In genomic region chr1:3019007-3019515, GRCh38 we compare ENCODE assay signal across 27 cellular contexts. TPM values are rescaled to one million over a fixed set of nuclear protein-coding genes. Genes with fewer than 3 reads are reported as not detected.
DNase-seq lines count a peak whose midpoint lies in the region; ATAC-seq and TF ChIP-seq lines count a peak whose summit lies in the region.
"Had no signal": no experiment of that assay in that cellular context is flagged by ENCODE, and none has a peak within 500 bp of the region (broad histone marks: within the 10 kb centered on the region; RNA-seq: fewer than 3 reads in every experiment).

No MANE protein-coding gene starts in this region.

- no peak for TF ChIP-seq CTCF in heart left ventricle (IDR thresholded peaks at IDR 0.05)
- no peak for TF ChIP-seq CTCF in type B pancreatic cell (conservative IDR thresholded peaks at IDR 0.05)

- no peaks in the 10 kb centered on the region for H3K9me3 ChIP-seq in heart left ventricle
- H3K9me3 ChIP-seq: SJCRH30 had no signal

- H3K4me3 ChIP-seq in heart left ventricle = no peak overlapping the region
- H3K4me3 ChIP-seq: PC-9, SJCRH30 had no signal

- peaks cover 0 to 19% (median under 1%) of the 10 kb centered on the region in 9 donors for H3K27me3 ChIP-seq in heart left ventricle

- no peaks in the 10 kb centered on the region for H3K27me3 Mint-ChIP-seq in activated T-cell treated with anti-CD3 and anti-CD28 coated beads, Interleukin-2, amount 50 U/mL, for 72 hours (ENCODE audit: low read depth)
- H3K27me3 Mint-ChIP-seq in type B pancreatic cell = peaks cover 5% of the 10 kb centered on the region

- no peak for TF ChIP-seq POLR2A in heart left ventricle (IDR thresholded peaks at IDR 0.05)

- 85 to 90% (median 89%) methylated on average over 4 to 11 of the region's 11 CpGs for WGBS in heart left ventricle, 4 donors

- no peaks in the 10 kb centered on the region for H3K36me3 ChIP-seq in heart left ventricle
- H3K36me3 ChIP-seq: SJCRH30 had no signal

- no peaks in the 10 kb centered on the region for H3K4me1 Mint-ChIP-seq in activated T-cell treated with anti-CD3 and anti-CD28 coated beads, Interleukin-2, amount 50 U/mL, for 72 hours (ENCODE audit: low read depth)
- H3K4me1 Mint-ChIP-seq in type B pancreatic cell (ENCODE audit: unreplicated experiment) = no peaks in the 10 kb centered on the region
- H3K4me1 Mint-ChIP-seq: CD8-positive, alpha-beta memory T cell had no signal

- intact Hi-C loops in heart left ventricle (cut with DNase I) = loop anchor here in 3 of 10 donors (10.0 kb wide), 1 partner anchor 266 kb away; no protein-coding TSS in a partner anchor

- DNase-seq in activated T-cell treated with anti-CD3 and anti-CD28 coated beads, Interleukin-2, amount 50 U/mL, for 1 hour = peak; percentile 16
- no peak for DNase-seq in activated T-cell treated with anti-CD3 and anti-CD28 coated beads, Interleukin-2, amount 50 U/mL, for 72 hours
- peak in 3 of 5 donors; percentile 8 to 52 (median 11) for DNase-seq in heart left ventricle
- DNase-seq in mesenteric fat pad (ENCODE audit: low spot score) = peak; percentile 74
- peak; percentile 65 for DNase-seq in type B pancreatic cell (ENCODE audit: extremely low spot score, unreplicated experiment)
- DNase-seq: AML-193; C1 segment of cervical spinal cord; Calu3; CD8-positive, alpha-beta memory T cell; DMS153; Karpas-422; MV-4-11; NCI-H1105 treated with DMSO at 0.1 percent for 48 hours; NCI-H1694; NCI-H2081 treated with DMSO at 0.1 percent for 48 hours; NCI-H2171 treated with DMSO at 0.1 percent for 48 hours; NCI-H526 treated with DMSO at 0.1 percent for 48 hours; PC-9; SJCRH30 had no signal

- H3K27ac ChIP-seq in heart left ventricle = no peak overlapping the region
- H3K27ac ChIP-seq: PC-9, RWPE1, SJCRH30 had no signal

- H3K4me1 ChIP-seq in heart left ventricle = no peaks in the 10 kb centered on the region
- H3K4me1 ChIP-seq: SJCRH30 had no signal

- no peaks in the 10 kb centered on the region for H3K9me3 Mint-ChIP-seq in activated T-cell treated with anti-CD3 and anti-CD28 coated beads, Interleukin-2, amount 50 U/mL, for 72 hours
- no peaks in the 10 kb centered on the region for H3K9me3 Mint-ChIP-seq in type B pancreatic cell
- H3K9me3 Mint-ChIP-seq: CD8-positive, alpha-beta memory T cell had no signal

- H3K27ac Mint-ChIP-seq in activated T-cell treated with anti-CD3 and anti-CD28 coated beads, Interleukin-2, amount 50 U/mL, for 72 hours = no peak overlapping the region
- H3K27ac Mint-ChIP-seq in type B pancreatic cell = no peak overlapping the region
- H3K27ac Mint-ChIP-seq: CD8-positive, alpha-beta memory T cell had no signal

- H3K36me3 Mint-ChIP-seq in activated T-cell treated with anti-CD3 and anti-CD28 coated beads, Interleukin-2, amount 50 U/mL, for 72 hours (ENCODE audit: insufficient read depth in 2 of 2) = no peaks in the 10 kb centered on the region
- H3K36me3 Mint-ChIP-seq in type B pancreatic cell = no peaks in the 10 kb centered on the region
- H3K36me3 Mint-ChIP-seq: CD8-positive, alpha-beta memory T cell had no signal

- no peak for ATAC-seq in activated T-cell treated with anti-CD3 and anti-CD28 coated beads, Interleukin-2, amount 50 U/mL, for 72 hours (replicated peaks in 1 of 2)
- ATAC-seq in heart left ventricle = no peak
- no peak for ATAC-seq in GM21423 (IDR thresholded peaks at IDR 0.05; ENCODE audit: unreplicated experiment)
- ATAC-seq in GM19395 (IDR thresholded peaks at IDR 0.05; ENCODE audit: unreplicated experiment) = no peak
- ATAC-seq in HG03039 (IDR thresholded peaks at IDR 0.05; ENCODE audit: unreplicated experiment) = no peak

- no peak overlapping the region for H3K4me3 Mint-ChIP-seq in activated T-cell treated with anti-CD3 and anti-CD28 coated beads, Interleukin-2, amount 50 U/mL, for 72 hours
- H3K4me3 Mint-ChIP-seq in type B pancreatic cell = no peak overlapping the region
- H3K4me3 Mint-ChIP-seq: CD8-positive, alpha-beta memory T cell had no signal

RNA-seq across cellular contexts. Expression of gene ACTRT2, which starts 2.2 kb away (rescaled TPM):
- total RNA-seq in activated T-cell treated with anti-CD3 and anti-CD28 coated beads, Interleukin-2, amount 50 U/mL, for 72 hours = not detected
- total RNA-seq in heart left ventricle (not detected), mesenteric fat pad (not detected), type B pancreatic cell (ENCODE audit: low replicate concordance) (not detected in 2 replicates)
- polyA plus RNA-seq in heart left ventricle = not detected
- total RNA-seq: A172; Calu3; CD8-positive, alpha-beta memory T cell; Daoy; M059J; PC-9; SJCRH30 had no signal
- polyA plus RNA-seq: AG04450; CD8-positive, alpha-beta memory T cell had no signal

RNA-seq across cellular contexts. Expression of gene PRDM16, which starts 49.9 kb away (rescaled TPM):
- 1 to 10 TPM in 1 of 2 donors, under 1 TPM in 1; 0.77 to 1.7 TPM for total RNA-seq in activated T-cell treated with anti-CD3 and anti-CD28 coated beads, Interleukin-2, amount 50 U/mL, for 72 hours
- total RNA-seq in heart left ventricle = 10 to 100 TPM in 7 of 9 donors, 1 to 10 TPM in 2; 6.0 to 22.7 (median 14.4) TPM
- 10 to 100 TPM; 11.3 to 13.1 TPM for polyA plus RNA-seq in heart left ventricle
- 3.9 TPM for total RNA-seq in mesenteric fat pad
- 10.3 and 23.6 TPM in 2 replicates for total RNA-seq in type B pancreatic cell (ENCODE audit: low replicate concordance)
- total RNA-seq: CD8-positive, alpha-beta memory T cell; M059J; PC-9 had no signal
- polyA plus RNA-seq: CD8-positive, alpha-beta memory T cell had no signal

Comparison
In these comparisons a context has a peak if more than half of its experiments do, and no peak if none do; other contexts are left out.
1. DNase-seq: peak in activated T-cell treated with anti-CD3 and anti-CD28 coated beads, Interleukin-2, amount 50 U/mL, for 1 hour (single experiment), heart left ventricle (3 of 5), mesenteric fat pad (single experiment) and type B pancreatic cell (single experiment); none in activated T-cell treated with anti-CD3 and anti-CD28 coated beads, Interleukin-2, amount 50 U/mL, for 72 hours (0 of 2).